Comparison of ENCODE assay signal across 8 cellular contexts in genomic region chr14:75176142-75176820, GRCh38. TPM values are rescaled to one million over a fixed set of nuclear protein-coding genes. Genes with fewer than 3 reads are reported as not detected.
DNase-seq lines count a peak whose midpoint lies in the region; ATAC-seq, FAIRE-seq and TF ChIP-seq lines count a peak whose summit lies in the region.

TSS of gene TMED10 (minus strand) at chr14:75176612. CDS start at chr14:75176579, 33 bp downstream.

- peak within 1 kb of the TSS; percentile 83 for H3K4me2 ChIP-seq in A549

- POLR2A ChIA-PET in A549 (lab: Yijun Ruan, JAX): interaction anchor here (1.0 kb wide), 1 partner anchor 102 kb away, joined by 4 read pairs; the partner anchor contains the start of gene FOS

- FAIRE-seq in A549 (lab: Jason Lieb, UNC): no peak

- TF ChIP-seq EP300 in A549 (IDR thresholded peaks at IDR 0.05): no peak

- H3K4me1 ChIP-seq in A549: peaks cover 14% of the 10 kb centered on the region

- ATAC-seq in A549 (peak; percentile 87 to 90), GM18508 (IDR thresholded peaks at IDR 0.05; ENCODE audit: insufficient read depth, unreplicated experiment) (peak; percentile 55), HG02981 (IDR thresholded peaks at IDR 0.05; ENCODE audit: unreplicated experiment) (peak; percentile 65), left colon (peak; percentile 86)

- peak in 1 of 2 experiments; percentile 28; a peak in 2 of 5 replicates for TF ChIP-seq RAD21 in A549 (conservative IDR thresholded peaks at IDR 0.05 in 1 of 2, IDR thresholded peaks at IDR 0.05 in 1 of 2)

- TF ChIP-seq CTCF in A549 (IDR thresholded peaks at IDR 0.05): no peak

- TF ChIP-seq POLR2A in A549 (IDR thresholded peaks at IDR 0.05; ENCODE audit: low read length): peak; percentile 41

- WGBS in A549 (ENCODE audit: missing lambda C conversion rate): 1% methylated on average over 31 of the region's 49 CpGs

- no peaks in the 10 kb centered on the region for H3K9me3 ChIP-seq in A549

- CTCF ChIA-PET in A549 (lab: Yijun Ruan, JAX): interaction anchor here (1.0 to 1.2 kb wide), 2 partner anchors 121 to 125 kb away, joined by 3 read pairs; no protein-coding TSS in a partner anchor

- H3K27ac ChIP-seq in A549 (peak within 1 kb of the TSS; percentile 96), cingulate gyrus (ENCODE audit: low read depth, low read length) (peak within 1 kb of the TSS; percentile 97)

- peak within 1 kb of the TSS; percentile 83 for H3K4me3 ChIP-seq in A549

- intact Hi-C loops in left colon (cut with DNase I, micrococcal nuclease): no loop called here

- DNase-seq in A549 (ENCODE audit: low read depth in 1 of 2, low spot score in 1 of 2) (peak; percentile 82 to 94), NCI-H2171 treated with DMSO at 0.1 percent for 48 hours (lab: John Stamatoyannopoulos, UW) (peak; percentile 99), left colon (peak; percentile 88 to 93)
- peak; percentile 89 to 92 for DNase-seq in activated CD4-positive, alpha-beta T cell treated with anti-CD3 and anti-CD28 coated beads for 4 hours
- DNase-seq in stimulated activated CD4-positive, alpha-beta T cell treated with anti-CD3 and anti-CD28 coated beads, Interleukin-1b, Interleukin-23, amount 100 ng/mL, for 48 hours: peak; percentile 90

TF ChIP-seq in A549, 52 proteins besides CTCF, POLR2A, EP300 and RAD21:
- 0 out of 3 replicates have a peak, but pooled peaks have one; percentile 10 for TF ChIP-seq SMC3 (IDR thresholded peaks at IDR 0.05)
- TF ChIP-seq TFCP2L1 (CRISPR knock-in tag; IDR thresholded peaks at IDR 0.05): 0 out of 2 replicates have a peak, but pooled peaks have one; percentile 51
- TF ChIP-seq, protein P1, sequence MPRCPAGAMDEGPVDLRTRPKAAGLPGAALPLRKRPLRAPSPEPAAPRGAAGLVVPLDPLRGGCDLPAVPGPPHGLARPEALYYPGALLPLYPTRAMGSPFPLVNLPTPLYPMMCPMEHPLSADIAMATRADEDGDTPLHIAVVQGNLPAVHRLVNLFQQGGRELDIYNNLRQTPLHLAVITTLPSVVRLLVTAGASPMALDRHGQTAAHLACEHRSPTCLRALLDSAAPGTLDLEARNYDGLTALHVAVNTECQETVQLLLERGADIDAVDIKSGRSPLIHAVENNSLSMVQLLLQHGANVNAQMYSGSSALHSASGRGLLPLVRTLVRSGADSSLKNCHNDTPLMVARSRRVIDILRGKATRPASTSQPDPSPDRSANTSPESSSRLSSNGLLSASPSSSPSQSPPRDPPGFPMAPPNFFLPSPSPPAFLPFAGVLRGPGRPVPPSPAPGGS (IDR thresholded peaks at IDR 0.05): 0 out of 3 replicates have a peak, but pooled peaks have one; percentile 41
- 0 out of 2 replicates have a peak, but pooled peaks have one; percentile 22 for TF ChIP-seq BHLHE40 (IDR thresholded peaks at IDR 0.05; ENCODE audit: low read depth, low read length)
- TF ChIP-seq FOSL2 (IDR thresholded peaks at IDR 0.05): no peak
- peak; percentile 68; the same call in 1 of the 2 replicates for TF ChIP-seq FOSL2 (CRISPR knock-in tag; IDR thresholded peaks at IDR 0.05)
- peak; percentile 9; the same call in 1 of the 2 replicates for TF ChIP-seq TP53 (CRISPR knock-in tag; IDR thresholded peaks at IDR 0.05)
- TF ChIP-seq JUN (IDR thresholded peaks at IDR 0.05): peak; percentile 74 to 82; a peak in 3 of 5 replicates
- no peak for TF ChIP-seq RFX5 (IDR thresholded peaks at IDR 0.05)
- TF ChIP-seq, protein P2, sequence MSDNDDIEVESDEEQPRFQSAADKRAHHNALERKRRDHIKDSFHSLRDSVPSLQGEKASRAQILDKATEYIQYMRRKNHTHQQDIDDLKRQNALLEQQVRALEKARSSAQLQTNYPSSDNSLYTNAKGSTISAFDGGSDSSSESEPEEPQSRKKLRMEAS (IDR thresholded peaks at IDR 0.05): peak; percentile 88; the same call in 1 of the 2 replicates
- TF ChIP-seq SREBF2 (IDR thresholded peaks at IDR 0.05): no peak
- TF ChIP-seq CHD2 (IDR thresholded peaks at IDR 0.05; ENCODE audit: low read length, partially characterized antibody): peak; percentile 56
- no peak for TF ChIP-seq POLR2AphosphoS2 (conservative IDR thresholded peaks at IDR 0.05; ENCODE audit: low read length)
- TF ChIP-seq, protein P3, sequence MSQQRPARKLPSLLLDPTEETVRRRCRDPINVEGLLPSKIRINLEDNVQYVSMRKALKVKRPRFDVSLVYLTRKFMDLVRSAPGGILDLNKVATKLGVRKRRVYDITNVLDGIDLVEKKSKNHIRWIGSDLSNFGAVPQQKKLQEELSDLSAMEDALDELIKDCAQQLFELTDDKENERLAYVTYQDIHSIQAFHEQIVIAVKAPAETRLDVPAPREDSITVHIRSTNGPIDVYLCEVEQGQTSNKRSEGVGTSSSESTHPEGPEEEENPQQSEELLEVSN (IDR thresholded peaks at IDR 0.05; ENCODE audit: borderline replicate concordance, low read depth): peak; percentile 12; the same call in 1 of the 2 replicates
- TF ChIP-seq, protein P4, sequence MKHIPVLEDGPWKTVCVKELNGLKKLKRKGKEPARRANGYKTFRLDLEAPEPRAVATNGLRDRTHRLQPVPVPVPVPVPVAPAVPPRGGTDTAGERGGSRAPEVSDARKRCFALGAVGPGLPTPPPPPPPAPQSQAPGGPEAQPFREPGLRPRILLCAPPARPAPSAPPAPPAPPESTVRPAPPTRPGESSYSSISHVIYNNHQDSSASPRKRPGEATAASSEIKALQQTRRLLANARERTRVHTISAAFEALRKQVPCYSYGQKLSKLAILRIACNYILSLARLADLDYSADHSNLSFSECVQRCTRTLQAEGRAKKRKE (CRISPR knock-in tag; IDR thresholded peaks at IDR 0.05; ENCODE audit: low read depth): no peak
- TF ChIP-seq, protein P5, sequence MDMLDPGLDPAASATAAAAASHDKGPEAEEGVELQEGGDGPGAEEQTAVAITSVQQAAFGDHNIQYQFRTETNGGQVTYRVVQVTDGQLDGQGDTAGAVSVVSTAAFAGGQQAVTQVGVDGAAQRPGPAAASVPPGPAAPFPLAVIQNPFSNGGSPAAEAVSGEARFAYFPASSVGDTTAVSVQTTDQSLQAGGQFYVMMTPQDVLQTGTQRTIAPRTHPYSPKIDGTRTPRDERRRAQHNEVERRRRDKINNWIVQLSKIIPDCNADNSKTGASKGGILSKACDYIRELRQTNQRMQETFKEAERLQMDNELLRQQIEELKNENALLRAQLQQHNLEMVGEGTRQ (IDR thresholded peaks at IDR 0.05): peak; percentile 95
- peak; percentile 93 for TF ChIP-seq PHF8 (IDR thresholded peaks at IDR 0.05; ENCODE audit: borderline replicate concordance, low read depth)
- no peak for TF ChIP-seq JUNB (IDR thresholded peaks at IDR 0.05)
- TF ChIP-seq, protein P6, sequence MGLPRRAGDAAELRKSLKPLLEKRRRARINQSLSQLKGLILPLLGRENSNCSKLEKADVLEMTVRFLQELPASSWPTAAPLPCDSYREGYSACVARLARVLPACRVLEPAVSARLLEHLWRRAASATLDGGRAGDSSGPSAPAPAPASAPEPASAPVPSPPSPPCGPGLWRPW (IDR thresholded peaks at IDR 0.05): no peak
- no peak for TF ChIP-seq ZFP36 (IDR thresholded peaks at IDR 0.05; ENCODE audit: borderline replicate concordance, partially characterized antibody)
TF ChIP-seq in A549: peak in this region for 12.

RNA-seq across cellular contexts. Expression of gene TMED10, which starts in this region (rescaled TPM):
- polyA plus RNA-seq in A549 (2011; rRNA removed) (354 and 378 TPM in 2 replicates), A549 (2017; fragmentation: RNase III; extraction: RNeasy Plus Mini Kit Qiagen cat#74134 plus additional on column Dnase treatment) (275 to 294 TPM (median 290 TPM) in 3 replicates)
- 128 and 189 TPM in 2 replicates for polyA plus RNA-seq in A549 (2012; cell fraction: cytosol; rRNA removed)
- 155 and 161 TPM in 2 replicates for polyA plus RNA-seq in A549 (2012; cell fraction: nucleus; rRNA removed)
- 451 and 495 TPM in 2 replicates for polyA minus RNA-seq in A549 (2011; rRNA and poly(A)+ RNA removed)
- 100 to 1,000 TPM; 333 to 360 TPM for total RNA-seq in left colon

Comparison
In these comparisons a context has a peak if more than half of its experiments do, and no peak if none do; other contexts are left out.
1. Peak in every context shown above with its lines: DNase-seq, ATAC-seq, H3K4me3 ChIP-seq and H3K27ac ChIP-seq.